ENCODE assay signal across 12 cellular contexts in the genomic region with DNA sequence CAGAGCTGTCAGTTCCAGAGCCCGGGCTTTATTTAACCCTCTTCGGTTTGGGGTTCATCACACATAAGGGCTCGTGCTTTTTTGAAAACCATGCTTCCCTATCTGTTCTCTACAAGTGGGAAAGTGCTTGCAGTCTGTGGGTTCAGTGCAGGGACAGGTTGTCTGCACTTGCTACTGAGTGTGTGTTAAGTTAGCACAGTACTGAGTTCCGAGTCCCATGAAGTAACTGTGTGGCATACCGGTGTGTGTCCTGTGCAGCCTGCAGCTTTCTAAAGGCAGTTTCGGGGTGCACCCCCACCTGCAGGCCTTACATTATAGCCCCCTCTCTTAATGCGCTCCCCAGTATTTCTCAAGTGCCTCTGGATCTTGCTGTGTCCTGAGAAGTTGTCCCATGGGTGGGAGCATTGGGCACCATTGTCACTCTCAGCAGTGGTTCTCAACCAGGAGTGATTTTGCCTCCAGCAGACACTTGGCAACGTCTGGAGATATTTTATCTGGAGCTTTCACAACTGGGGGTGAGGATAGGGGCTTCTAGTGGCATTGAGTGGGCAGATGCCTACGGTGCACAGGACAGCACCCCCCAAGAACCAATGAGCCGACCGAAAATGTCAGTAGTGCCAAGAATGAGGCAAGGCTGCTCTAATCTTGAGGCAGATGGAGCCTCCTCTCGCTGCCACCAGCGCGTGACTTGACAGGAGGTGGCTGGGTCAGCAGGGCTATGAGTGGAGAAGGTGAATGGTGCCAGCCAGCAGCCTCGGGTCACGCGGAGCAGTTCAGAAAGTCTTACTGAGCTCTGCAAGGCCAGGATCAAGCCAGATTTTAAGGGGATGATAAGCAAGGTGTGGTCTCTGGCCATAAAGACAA.
DNase-seq lines count a peak whose midpoint lies in the region; ATAC-seq and TF ChIP-seq lines count a peak whose summit lies in the region.
"Had no signal": no experiment of that assay in that cellular context is flagged by ENCODE, and none has a peak within 500 bp of the region (broad histone marks: within the 10 kb centered on the region; RNA-seq: fewer than 3 reads in every experiment).

No MANE protein-coding gene starts in this region.

- no peaks in the 10 kb centered on the region for H3K9me3 ChIP-seq in BLaER1
- no peaks in the 10 kb centered on the region for H3K9me3 ChIP-seq in WERI-Rb-1 (ENCODE audit: severe bottlenecking)
- H3K9me3 ChIP-seq: HAP-1 had no signal

- H3K4me2 ChIP-seq in BLaER1 = peak overlapping the region; percentile 44

- DNase-seq in WERI-Rb-1 (peak; percentile 43), Right ventricle myocardium superior (peak; percentile 64), sciatic nerve (ENCODE audit: low spot score) (peak; percentile 43), HK-2 (ENCODE audit: unreplicated experiment) (no peak), NCI-H226 (no peak)
- DNase-seq: IMR-90, NCI-H1436 had no signal

- ATAC-seq in Right ventricle myocardium superior (ENCODE audit: poor library complexity) (peak; percentile 68), sciatic nerve (no peak), HG03039 (IDR thresholded peaks at IDR 0.05; ENCODE audit: unreplicated experiment) (no peak), GM18520 (IDR thresholded peaks at IDR 0.05; ENCODE audit: unreplicated experiment) (no peak)

- H3K4me1 ChIP-seq in BLaER1 = peaks cover 58% of the 10 kb centered on the region
- H3K4me1 ChIP-seq: HAP-1 had no signal

- H3K4me3 ChIP-seq in BLaER1 = no peak overlapping the region
- no peak overlapping the region for H3K4me3 ChIP-seq in WERI-Rb-1 (ENCODE audit: low read depth, low read length)
- H3K4me3 ChIP-seq: HAP-1 had no signal

- H3K27me3 ChIP-seq in BLaER1 (no peaks in the 10 kb centered on the region), WERI-Rb-1 (ENCODE audit: insufficient read depth, low read depth, severe bottlenecking) (no peaks in the 10 kb centered on the region)

- H4K20me1 ChIP-seq in BLaER1 = no peaks in the 10 kb centered on the region

- intact Hi-C loops in Right ventricle myocardium superior (cut with DNase I) = no loop called here
- intact Hi-C loops in sciatic nerve (cut with DNase I) = no loop called here

- H3K36me3 ChIP-seq in BLaER1 (peaks cover 15% of the 10 kb centered on the region), WERI-Rb-1 (peaks cover 18% of the 10 kb centered on the region)
- H3K36me3 ChIP-seq: HAP-1 had no signal

- H3K9ac ChIP-seq in BLaER1 = no peak overlapping the region

- TF ChIP-seq CTCF in WERI-Rb-1 (IDR thresholded peaks at IDR 0.05; ENCODE audit: low read depth, low read length) = no peak

- H3K27ac ChIP-seq in BLaER1 = no peak overlapping the region
- H3K27ac ChIP-seq in WERI-Rb-1 = peak overlapping the region; percentile 27
- H3K27ac ChIP-seq: VCaP had no signal

Comparison
In these comparisons a context has a peak if more than half of its experiments do, and no peak if none do; other contexts are left out.
1. DNase-seq: peak in WERI-Rb-1 (single experiment), Right ventricle myocardium superior (single experiment) and sciatic nerve (single experiment); none in HK-2 (single experiment) and NCI-H226 (single experiment).